12 cellular contexts compared by ENCODE assay signal in genomic region chr14:103110681-103111296, GRCh38. TPM values are rescaled to one million over a fixed set of nuclear protein-coding genes. Genes with fewer than 3 reads are reported as not detected.
DNase-seq lines count a peak whose midpoint lies in the region; ATAC-seq and TF ChIP-seq lines count a peak whose summit lies in the region.
"Had no signal": no experiment of that assay in that cellular context is flagged by ENCODE, and none has a peak within 500 bp of the region (broad histone marks: within the 10 kb centered on the region; RNA-seq: fewer than 3 reads in every experiment).

No MANE protein-coding gene starts in this region.

- DNase-seq in Right ventricle myocardium superior (peak; percentile 68), right atrium auricular region (ENCODE audit: low spot score) (no peak), memory B cell (ENCODE audit: low spot score in 2 of 2) (no peak), NCI-H82 (lab: John Stamatoyannopoulos, UW) (no peak), NCI-H187 (lab: John Stamatoyannopoulos, UW) (no peak)
- DNase-seq: BE2C, cortex of kidney had no signal

- H3K36me3 ChIP-seq in right atrium auricular region, result no peaks in the 10 kb centered on the region
- H3K36me3 ChIP-seq: BE2C had no signal

- no peak overlapping the region for H3K4me3 Mint-ChIP-seq in memory B cell

- intact Hi-C loops in Right ventricle myocardium superior (cut with DNase I), result no loop called here

- ATAC-seq in Right ventricle myocardium superior (ENCODE audit: poor library complexity) (peak; percentile 47), SK-N-SH treated with all-trans-retinoic acid at 6 μM for 48 hours (peak; percentile 12), memory B cell (ENCODE audit: low read depth) (peak; percentile 42), GM19035 (IDR thresholded peaks at IDR 0.05; ENCODE audit: unreplicated experiment) (no peak), GM18517 (IDR thresholded peaks at IDR 0.05; ENCODE audit: unreplicated experiment) (no peak)

- H3K27ac Mint-ChIP-seq in memory B cell, result peak overlapping the region; percentile 35

- H3K27me3 Mint-ChIP-seq in memory B cell, result peaks cover 5% of the 10 kb centered on the region

- peaks cover 0 to 35% of the 10 kb centered on the region in 2 donors for H3K4me1 ChIP-seq in right atrium auricular region
- H3K4me1 ChIP-seq: BE2C had no signal

- H3K27me3 ChIP-seq in right atrium auricular region, result no peaks in the 10 kb centered on the region
- H3K27me3 ChIP-seq: BE2C had no signal

- H3K27ac ChIP-seq in right atrium auricular region, result peak overlapping the region in 1 of 2 donors; percentile 42

- H3K4me1 Mint-ChIP-seq in memory B cell, result peaks cover 21% of the 10 kb centered on the region

- H3K9me3 Mint-ChIP-seq in memory B cell, result no peaks in the 10 kb centered on the region

- H3K4me3 ChIP-seq in right atrium auricular region, result no peak overlapping the region

- no peak for TF ChIP-seq CTCF in right atrium auricular region (IDR thresholded peaks at IDR 0.05)

- no peaks in the 10 kb centered on the region for H3K36me3 Mint-ChIP-seq in memory B cell

- H3K9me3 ChIP-seq in right atrium auricular region, result no peaks in the 10 kb centered on the region
- H3K9me3 ChIP-seq: BE2C had no signal

TF ChIP-seq in SK-N-SH treated with all-trans-retinoic acid at 6 μM for 48 hours, 23 proteins besides CTCF, POLR2A, EP300 and RAD21:
- TF ChIP-seq SNAI2 (CRISPR knock-in tag; IDR thresholded peaks at IDR 0.05) (no peak), OSR1 (CRISPR knock-in tag; IDR thresholded peaks at IDR 0.05) (no peak)

RNA-seq across cellular contexts. Expression of gene TNFAIP2, which starts 12.5 kb away (rescaled TPM):
- total RNA-seq in Right ventricle myocardium superior, result 46.7 TPM
- total RNA-seq in right atrium auricular region, result 10 to 100 TPM; 24.5 to 32.2 TPM

RNA-seq across cellular contexts. Expression of gene EXOC3L4, which starts 16.3 kb away (rescaled TPM):
- total RNA-seq in Right ventricle myocardium superior, result 0.38 TPM
- total RNA-seq in right atrium auricular region, result under 1 TPM in 1 of 2 donors, not detected in 1; 0.37 TPM
- total RNA-seq: activated CD8-positive, alpha-beta memory T cell treated with anti-CD3 and anti-CD28 coated beads for 36 hours had no signal

RNA-seq across cellular contexts. Expression of gene LBHD2, which starts 26.8 kb away (rescaled TPM):
- total RNA-seq in Right ventricle myocardium superior, result not detected
- not detected for total RNA-seq in right atrium auricular region
- total RNA-seq: activated CD8-positive, alpha-beta memory T cell treated with anti-CD3 and anti-CD28 coated beads for 36 hours; NCI-H460 had no signal

RNA-seq across cellular contexts. Expression of gene CDC42BPB, which starts 53.4 kb away (rescaled TPM):
- 64.6 TPM for total RNA-seq in Right ventricle myocardium superior
- 10 to 100 TPM; 68.0 to 83.4 TPM for total RNA-seq in right atrium auricular region

Comparison
In these comparisons a context has a peak if more than half of its experiments do, and no peak if none do; other contexts are left out.
1. ATAC-seq: peak in Right ventricle myocardium superior (single experiment), SK-N-SH treated with all-trans-retinoic acid at 6 μM for 48 hours (single experiment) and memory B cell (single experiment); none in GM19035 (single experiment) and GM18517 (single experiment).